Comparison of ENCODE assay signal across 8 cellular contexts in the genomic region with DNA sequence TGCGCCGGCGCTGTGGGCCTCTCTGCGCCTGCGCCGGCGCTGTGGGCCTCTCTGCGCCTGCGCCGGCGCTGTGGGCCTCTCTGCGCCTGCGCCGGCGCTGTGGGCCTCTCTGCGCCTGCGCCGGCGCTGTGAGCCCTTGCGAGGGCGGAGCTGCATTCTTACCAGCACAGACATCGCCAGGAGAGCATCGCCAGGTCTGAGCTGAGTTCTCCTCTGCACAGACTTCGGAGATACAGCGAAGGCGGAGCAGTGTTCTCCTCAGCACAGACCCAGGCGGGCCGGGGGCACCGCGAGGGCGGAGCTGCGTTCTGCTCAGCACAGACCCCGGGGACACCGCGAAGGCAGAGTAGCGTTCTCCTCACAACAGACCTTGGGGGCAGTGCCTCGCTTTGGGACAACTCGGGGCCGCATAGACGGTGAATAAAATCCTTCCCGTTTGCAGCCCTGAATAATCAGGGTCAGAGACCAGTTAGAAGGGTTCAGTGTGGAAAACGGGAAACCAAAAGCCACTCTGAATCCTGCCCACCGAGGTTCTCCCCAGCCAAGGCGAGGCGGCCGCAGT.
DNase-seq lines count a peak whose midpoint lies in the region; ATAC-seq and TF ChIP-seq lines count a peak whose summit lies in the region.
"Not testable (repeated sequence)": the region's sequence is repeated elsewhere in the genome, so short reads cannot be mapped to it uniquely, and the experiment has no call there.

No MANE protein-coding gene starts in this region.

- H3K4me3 ChIP-seq in AG04450 (ENCODE audit: low read depth, low read length) (peak overlapping the region; percentile 47), GM12875 (ENCODE audit: low read depth, low read length) (peak overlapping the region; percentile 57), fibroblast of mammary gland (ENCODE audit: control insufficient read depth, low read depth, low read length) (peak overlapping the region; percentile 36)
- H3K4me3 ChIP-seq in mucosa of descending colon, result not testable (repeated sequence)

- not testable (repeated sequence) for H3K27ac ChIP-seq in AG04450 (ENCODE audit: low read depth, low read length)

- H3K36me3 Mint-ChIP-seq in activated naive CD4-positive, alpha-beta T cell treated with anti-CD3 and anti-CD28 coated beads, Interleukin-2, amount 50 U/mL, for 24 hours; stimulated activated naive B cell treated with anti-CD40 and anti-IgM and Interleukin-4, amounts not matched to agents 10 μg/mL and 1 μg/mL and 100 μg/mL, for 72 hours: not testable (repeated sequence)

- in situ Hi-C loops in KBM-7 (cut with MboI; ENCODE audit: low pct_unique_long_range_greater_than_20kb, low sequenced_read_pairs), result not testable (repeated sequence)

- H3K4me1 ChIP-seq in mucosa of descending colon (ENCODE audit: low read depth), result not testable (repeated sequence)

- H3K4me3 Mint-ChIP-seq in activated naive CD4-positive, alpha-beta T cell treated with anti-CD3 and anti-CD28 coated beads, Interleukin-2, amount 50 U/mL, for 24 hours, result peak overlapping the region; percentile 82
- H3K4me3 Mint-ChIP-seq in stimulated activated naive B cell treated with anti-CD40 and anti-IgM and Interleukin-4, amounts not matched to agents 10 μg/mL and 1 μg/mL and 100 μg/mL, for 72 hours, result peak overlapping the region; percentile 58 to 78

- CTCF ChIA-PET in AG04450 (lab: Charles Lee), result not testable (repeated sequence)

- peak overlapping the region; percentile 30 for H3K27ac Mint-ChIP-seq in activated naive CD4-positive, alpha-beta T cell treated with anti-CD3 and anti-CD28 coated beads, Interleukin-2, amount 50 U/mL, for 24 hours
- peak overlapping the region; percentile 71 for H3K27ac Mint-ChIP-seq in stimulated activated naive B cell treated with anti-CD40 and anti-IgM and Interleukin-4, amounts not matched to agents 10 μg/mL and 1 μg/mL and 100 μg/mL, for 72 hours

- H3K4me1 Mint-ChIP-seq in activated naive CD4-positive, alpha-beta T cell treated with anti-CD3 and anti-CD28 coated beads, Interleukin-2, amount 50 U/mL, for 24 hours; stimulated activated naive B cell treated with anti-CD40 and anti-IgM and Interleukin-4, amounts not matched to agents 10 μg/mL and 1 μg/mL and 100 μg/mL, for 72 hours: not testable (repeated sequence)

- TF ChIP-seq CTCF in AG04450 (IDR thresholded peaks at IDR 0.05; ENCODE audit: low read depth, low read length); GM12875 (IDR thresholded peaks at IDR 0.05; ENCODE audit: borderline replicate concordance, insufficient read depth, low read depth, low read length); fibroblast of mammary gland (conservative IDR thresholded peaks at IDR 0.05; ENCODE audit: control insufficient read depth, insufficient read depth, low read depth, low read length); mucosa of descending colon (IDR thresholded peaks at IDR 0.05): not testable (repeated sequence)

- not testable (repeated sequence) for H3K36me3 ChIP-seq in mucosa of descending colon (ENCODE audit: low read depth)

- H3K27me3 Mint-ChIP-seq in activated naive CD4-positive, alpha-beta T cell treated with anti-CD3 and anti-CD28 coated beads, Interleukin-2, amount 50 U/mL, for 24 hours; stimulated activated naive B cell treated with anti-CD40 and anti-IgM and Interleukin-4, amounts not matched to agents 10 μg/mL and 1 μg/mL and 100 μg/mL, for 72 hours: not testable (repeated sequence)

- H3K27me3 ChIP-seq in AG04450 (ENCODE audit: control insufficient read depth, insufficient read depth, low read length), result not testable (repeated sequence)

- not testable (repeated sequence) for H3K9me3 Mint-ChIP-seq in activated naive CD4-positive, alpha-beta T cell treated with anti-CD3 and anti-CD28 coated beads, Interleukin-2, amount 50 U/mL, for 24 hours; stimulated activated naive B cell treated with anti-CD40 and anti-IgM and Interleukin-4, amounts not matched to agents 10 μg/mL and 1 μg/mL and 100 μg/mL, for 72 hours

- H3K9me3 ChIP-seq in AG04450 (ENCODE audit: control insufficient read depth, insufficient read depth, low read length) (peaks cover 46% of the 10 kb centered on the region), mucosa of descending colon (peaks cover 24% of the 10 kb centered on the region)

- POLR2A ChIA-PET in AG04450 (lab: Yijun Ruan, JAX), result not testable (repeated sequence)

- not testable (repeated sequence) for DNase-seq in AG04450 (ENCODE audit: low read depth, low spot score); stimulated activated naive B cell treated with anti-CD40 and anti-IgM and Interleukin-4, amounts not matched to agents 10 μg/mL and 1 μg/mL and 100 μg/mL, for 72 hours
- peak; percentile 62 for DNase-seq in KBM-7
- peak; percentile 46 for DNase-seq in activated CD4-positive, alpha-beta T cell treated with anti-CD3 and anti-CD28 coated beads, Interleukin-2, amount 50 U/mL, for 1 hour
- peak; percentile 23 for DNase-seq in fibroblast of mammary gland (ENCODE audit: low read depth)
- peak in 2 of 3 donors; percentile 30 to 35 for DNase-seq in mucosa of descending colon

- ATAC-seq in mucosa of descending colon; stimulated activated naive B cell treated with anti-CD40 and anti-IgM and Interleukin-4, amounts not matched to agents 10 μg/mL and 1 μg/mL and 100 μg/mL, for 72 hours (replicated peaks): not testable (repeated sequence)

- intact Hi-C loops in mucosa of descending colon (cut with DNase I, micrococcal nuclease), result not testable (repeated sequence)
